ENCODE assay signal across 8 cellular contexts in genomic region chr15:98853593-98854420, GRCh38.
DNase-seq lines count a peak whose midpoint lies in the region; ATAC-seq and TF ChIP-seq lines count a peak whose summit lies in the region.

No MANE protein-coding gene starts in this region.

- H3F3A ChIP-seq in OCI-LY1 (ENCODE audit: insufficient read depth, low read length): no peaks in the 10 kb centered on the region

- peak overlapping the region; percentile 11 to 98 (median 95) for H3K27ac Mint-ChIP-seq in CD4-positive, alpha-beta memory T cell

- H3K9me3 Mint-ChIP-seq in CD4-positive, alpha-beta memory T cell: peaks cover 0 to 1% (median 0%) of the 10 kb centered on the region in 8 donors

- H4K20me1 ChIP-seq in OCI-LY1 (ENCODE audit: insufficient read depth, low read length): no peaks in the 10 kb centered on the region

- H2AFZ ChIP-seq in OCI-LY1 (ENCODE audit: low read length): no peak overlapping the region

- in situ Hi-C loops in KBM-7 (cut with MboI; ENCODE audit: low pct_unique_long_range_greater_than_20kb, low sequenced_read_pairs): no loop called here

- no peaks in the 10 kb centered on the region for H3K36me3 ChIP-seq in CD4-positive, alpha-beta memory T cell (ENCODE audit: insufficient read depth, low read length)
- H3K36me3 ChIP-seq in OCI-LY1 (ENCODE audit: insufficient read depth, low read length) (no peaks in the 10 kb centered on the region), endocrine pancreas (ENCODE audit: control insufficient read depth, insufficient read depth, low read length) (no peaks in the 10 kb centered on the region), neutrophil (no peaks in the 10 kb centered on the region)

- DNase-seq in CD4-positive, alpha-beta memory T cell: no peak
- DNase-seq in omental fat pad (ENCODE audit: low spot score) (no peak), NCI-H1436 treated with DMSO at 0.1 percent for 48 hours (lab: John Stamatoyannopoulos, UW) (no peak), KBM-7 (no peak)

- H3K9me3 ChIP-seq in CD4-positive, alpha-beta memory T cell (ENCODE audit: control insufficient read depth in 1 of 2, low read length in 2 of 2): no peaks in the 10 kb centered on the region
- H3K9me3 ChIP-seq in OCI-LY1 (ENCODE audit: low read length) (no peaks in the 10 kb centered on the region), endocrine pancreas (ENCODE audit: control insufficient read depth, low read length) (no peaks in the 10 kb centered on the region), neutrophil (no peaks in the 10 kb centered on the region)

- peak overlapping the region; percentile 11 to 99 (median 94) for H3K4me3 Mint-ChIP-seq in CD4-positive, alpha-beta memory T cell

- TF ChIP-seq CTCF in OCI-LY1 (IDR thresholded peaks at IDR 0.05; ENCODE audit: low read length): no peak
- TF ChIP-seq CTCF in neutrophil (IDR thresholded peaks at IDR 0.05): no peak
- no peak for TF ChIP-seq CTCF in omental fat pad (IDR thresholded peaks at IDR 0.05)

- peak overlapping the region in 1 of 2 donors; percentile 75 for H3K4me3 ChIP-seq in CD4-positive, alpha-beta memory T cell (ENCODE audit: low read length in 2 of 2)
- H3K4me3 ChIP-seq in OCI-LY1 (ENCODE audit: low read depth, low read length, poor library complexity, severe bottlenecking): no peak overlapping the region
- peak overlapping the region; percentile 92 for H3K4me3 ChIP-seq in endocrine pancreas (ENCODE audit: control insufficient read depth, insufficient read depth, low read length)
- H3K4me3 ChIP-seq in neutrophil (ENCODE audit: low read depth in 1 of 2, low read length in 1 of 2): peak overlapping the region; percentile 76 to 83

- 0 out of 2 replicates have a peak overlapping the region, but pooled peaks have one; percentile 81 for H3K4me2 ChIP-seq in OCI-LY1 (ENCODE audit: low read length)

- H3K27me3 Mint-ChIP-seq in CD4-positive, alpha-beta memory T cell: no peaks in the 10 kb centered on the region

- no peak for ATAC-seq in omental fat pad (ENCODE audit: low FRiP score)
- no peak for ATAC-seq in GM21786 (IDR thresholded peaks at IDR 0.05; ENCODE audit: unreplicated experiment)

- peaks cover 30% of the 10 kb centered on the region for H3K4me1 ChIP-seq in CD4-positive, alpha-beta memory T cell (ENCODE audit: insufficient read depth, low read length)
- H3K4me1 ChIP-seq in OCI-LY1 (ENCODE audit: insufficient read depth, low read length, severe bottlenecking): peaks cover 19% of the 10 kb centered on the region
- H3K4me1 ChIP-seq in endocrine pancreas (ENCODE audit: control insufficient read depth, insufficient read depth, low read length): peaks cover 13% of the 10 kb centered on the region
- H3K4me1 ChIP-seq in neutrophil (ENCODE audit: control insufficient read depth in 1 of 2, insufficient read depth in 1 of 2, low read depth in 1 of 2, low read length in 1 of 2): peaks cover 67 to 80% of the 10 kb centered on the region in 2 experiments

- CTCF ChIA-PET in CD4-positive, alpha-beta memory T cell (lab: Charles Lee; ENCODE audit: partially characterized antibody): interaction anchor here (1.4 to 2.8 kb wide), 2 partner anchors 9 to 206 kb away, joined by 4 to 11 read pairs; partner anchors contain the start of gene IGF1R

- no peak overlapping the region for H3K27ac ChIP-seq in CD4-positive, alpha-beta memory T cell (ENCODE audit: low read depth, low read length)
- no peak overlapping the region for H3K27ac ChIP-seq in OCI-LY1 (ENCODE audit: low read depth, low read length, poor library complexity, severe bottlenecking)
- H3K27ac ChIP-seq in neutrophil: peak overlapping the region; percentile 93

- no peak overlapping the region for H3K9ac ChIP-seq in OCI-LY1 (ENCODE audit: low read length)
- no peak overlapping the region for H3K9ac ChIP-seq in endocrine pancreas (ENCODE audit: control insufficient read depth, insufficient read depth, low read length)

- intact Hi-C loops in CD4-positive, alpha-beta memory T cell (cut with micrococcal nuclease): no loop called here

- POLR2A ChIA-PET in CD4-positive, alpha-beta memory T cell (lab: Charles Lee; ENCODE audit: partially characterized antibody): interaction anchor here (0.8 kb wide), 1 partner anchor 9 kb away, joined by 3 read pairs; no protein-coding TSS in a partner anchor

- no peaks in the 10 kb centered on the region for H3K9me2 ChIP-seq in OCI-LY1 (ENCODE audit: low read depth, low read length)

- H3K36me3 Mint-ChIP-seq in CD4-positive, alpha-beta memory T cell: peaks cover 0 to 7% of the 10 kb centered on the region in 2 donors

- peaks cover 24 to 54% (median 39%) of the 10 kb centered on the region in 4 donors for H3K4me1 Mint-ChIP-seq in CD4-positive, alpha-beta memory T cell

- H3K27me3 ChIP-seq in CD4-positive, alpha-beta memory T cell (ENCODE audit: insufficient read depth, low read length): no peaks in the 10 kb centered on the region
- H3K27me3 ChIP-seq in OCI-LY1 (ENCODE audit: insufficient read depth, low read length) (no peaks in the 10 kb centered on the region), endocrine pancreas (ENCODE audit: control insufficient read depth, insufficient read depth, low read length) (no peaks in the 10 kb centered on the region), neutrophil (no peaks in the 10 kb centered on the region)

- no peaks in the 10 kb centered on the region for H3K79me2 ChIP-seq in OCI-LY1 (ENCODE audit: insufficient read depth, low read length)
